In genomic region chr1:156242738-156243137, GRCh38 we compare ENCODE assay signal across 24 cellular contexts. TPM values are rescaled to one million over a fixed set of nuclear protein-coding genes. Genes with fewer than 3 reads are reported as not detected.
A peak's percentile ranks its signal among the peaks of the same experiment; 100 is the strongest.
DNase-seq lines count a peak whose midpoint lies in the region; FAIRE-seq and TF ChIP-seq lines count a peak whose summit lies in the region.
"Had no signal": no experiment of that assay in that cellular context is flagged by ENCODE, and none has a peak within 500 bp of the region (broad histone marks: within the 10 kb centered on the region; RNA-seq: fewer than 3 reads in every experiment).

No MANE protein-coding gene starts in this region.

- DNase-seq in activated T-cell treated with anti-CD3 and anti-CD28 coated beads, Interleukin-2, amount 50 U/mL, for 24 hours, result no peak
- DNase-seq in activated T-cell treated with anti-CD3 and anti-CD28 coated beads, Interleukin-2, amount 50 U/mL, for 48 hours, result no peak
- DNase-seq in RWPE1 (ENCODE audit: low spot score), result no peak
- DNase-seq in H1 (ENCODE audit: low read depth in 1 of 2, low spot score in 2 of 2), result peak in 1 of 2 experiments; percentile 52
- no peak for DNase-seq in GOT3 (lab: John Stamatoyannopoulos, UW)
- no peak for DNase-seq in DMS53 (lab: John Stamatoyannopoulos, UW)
- no peak for DNase-seq in SKM-1 (lab: John Stamatoyannopoulos, UW; ENCODE audit: unreplicated experiment)
- DNase-seq in A673 (ENCODE audit: low spot score), result no peak
- DNase-seq: CD8-positive, alpha-beta memory T cell; EL; GF-D8; Kasumi-1; NCI-H1048; NCI-H1417 treated with DMSO at 0.1 percent for 48 hours; NCI-H187; NCI-H446; OCI-M1; Right ventricle myocardium superior had no signal

- FAIRE-seq in H1 (lab: Jason Lieb, UNC), result no peak
- FAIRE-seq: D721Med, GM19239, H54, RCC 7860 had no signal

- H3K27ac ChIP-seq in RWPE1, result peak overlapping the region; percentile 89
- H3K27ac ChIP-seq in H1 (ENCODE audit: low read depth, low read length), result no peak overlapping the region; the same call in 1 of the 2 replicates
- no peak overlapping the region for H3K27ac ChIP-seq in A673 (ENCODE audit: low read depth, low read length, poor library complexity, severe bottlenecking)
- H3K27ac ChIP-seq: 22Rv1, C4-2B had no signal

- no peak overlapping the region for H4K91ac ChIP-seq in H1 (replicated peaks; ENCODE audit: insufficient read length, low read length)

- H2BK5ac ChIP-seq in H1 (ENCODE audit: low read depth, low read length), result no peak overlapping the region

- no peaks in the 10 kb centered on the region for H3K9me3 Mint-ChIP-seq in activated T-cell treated with anti-CD3 and anti-CD28 coated beads, Interleukin-2, amount 50 U/mL, for 24 hours
- H3K9me3 Mint-ChIP-seq: CD8-positive, alpha-beta memory T cell had no signal

- H3K27me3 Mint-ChIP-seq in activated T-cell treated with anti-CD3 and anti-CD28 coated beads, Interleukin-2, amount 50 U/mL, for 24 hours, result no peaks in the 10 kb centered on the region

- 88% methylated on average over 10 of the region's 10 CpGs; no CpG with 5 or more reads in 1 of the 2 experiments for WGBS in H1 (ENCODE audit: extremely low coverage in 1 of 2, insufficient coverage in 1 of 2, insufficient read length in 1 of 2, insufficient replicate concordance in 2 of 2, low coverage in 1 of 2, low lambda C conversion rate in 2 of 2, missing lambda C conversion rate in 1 of 2), 2 experiments

- H3K36me3 ChIP-seq in H1 (ENCODE audit: control insufficient read depth in 2 of 4, insufficient read depth in 4 of 4, low read length in 3 of 4) (peaks cover 8 to 19% (median 14%) of the 10 kb centered on the region in 4 experiments; a peak in 7 of 8 replicates), A673 (ENCODE audit: insufficient read depth, low read length, poor library complexity, severe bottlenecking) (peaks cover 5% of the 10 kb centered on the region)

- no peak for TF ChIP-seq EP300 in H1 (IDR thresholded peaks at IDR 0.05; ENCODE audit: borderline replicate concordance in 1 of 2, low read depth in 2 of 2, low read length in 2 of 2)

- peaks cover 0 to 13% (median 5%) of the 10 kb centered on the region in 4 experiments; a peak in 6 of 7 replicates for H3K4me1 ChIP-seq in H1 (replicated peaks in 1 of 4; ENCODE audit: control insufficient read depth in 3 of 4, insufficient read depth in 4 of 4, low read length in 3 of 4)
- H3K4me1 ChIP-seq in A673 (ENCODE audit: insufficient read depth, low read length, poor library complexity, severe bottlenecking), result peaks cover 6% of the 10 kb centered on the region

- H3K56ac ChIP-seq in H1 (replicated peaks; ENCODE audit: insufficient read length, low read depth, low read length), result no peak overlapping the region

- no peak for TF ChIP-seq CTCF in RWPE1 (conservative IDR thresholded peaks at IDR 0.05; ENCODE audit: low read depth)
- no peak for TF ChIP-seq CTCF in H1 (IDR thresholded peaks at IDR 0.05; ENCODE audit: control extremely low read depth in 1 of 3, insufficient read depth in 1 of 3, low read depth in 1 of 3, low read length in 3 of 3)
- TF ChIP-seq CTCF in A673 (conservative IDR thresholded peaks at IDR 0.05; ENCODE audit: low read depth, low read length), result no peak

- intact Hi-C loops in A673 (cut with micrococcal nuclease; ENCODE audit: unreplicated experiment), result no loop called here

- H3K4ac ChIP-seq in H1 (replicated peaks; ENCODE audit: insufficient read length, low read depth, low read length), result no peak overlapping the region

- no peaks in the 10 kb centered on the region for H3K23me2 ChIP-seq in H1 (ENCODE audit: low read depth, low read length)

- H3K23ac ChIP-seq in H1 (ENCODE audit: insufficient read length), result no peak overlapping the region

- no peak for TF ChIP-seq RAD21 in H1 (IDR thresholded peaks at IDR 0.05 in 1 of 2, conservative IDR thresholded peaks at IDR 0.05 in 1 of 2; ENCODE audit: low read depth in 2 of 2, low read length in 2 of 2)

- H2BK120ac ChIP-seq in H1 (replicated peaks; ENCODE audit: low read depth, low read length), result no peak overlapping the region

- H3K4me3 ChIP-seq in H1 (ENCODE audit: extremely low read depth in 1 of 4, insufficient read depth in 2 of 4, low read depth in 3 of 4, low read length in 4 of 4) (no peak overlapping the region), A673 (ENCODE audit: low read depth, low read length, poor library complexity, severe bottlenecking) (no peak overlapping the region)

- H3K27me3 ChIP-seq in H1 (replicated peaks in 1 of 4; ENCODE audit: control insufficient read depth in 3 of 4, extremely low read depth in 1 of 4, insufficient read depth in 3 of 4, low read length in 3 of 4) (no peaks in the 10 kb centered on the region), A673 (replicated peaks; ENCODE audit: insufficient read depth, low read depth, low read length, poor library complexity) (no peaks in the 10 kb centered on the region)

- H2BK15ac ChIP-seq in H1 (ENCODE audit: low read length), result no peak overlapping the region

- no TSS peak for BruUV-seq in A673 (replicated peaks; lab: Mats Ljungman, UMichigan)

- H4K20me1 ChIP-seq in H1 (replicated peaks in 1 of 2; ENCODE audit: control insufficient read depth in 1 of 2, insufficient read depth in 2 of 2, low read length in 2 of 2), result peaks cover 2 to 11% of the 10 kb centered on the region in 2 experiments

- H3K79me2 ChIP-seq in H1 (ENCODE audit: control insufficient read depth in 1 of 2, insufficient read depth in 2 of 2, low read length in 2 of 2), result no peaks in the 10 kb centered on the region

- H3K36me3 Mint-ChIP-seq in activated T-cell treated with anti-CD3 and anti-CD28 coated beads, Interleukin-2, amount 50 U/mL, for 24 hours (ENCODE audit: low read depth), result peaks cover 51% of the 10 kb centered on the region

- no peak overlapping the region for H2BK12ac ChIP-seq in H1 (ENCODE audit: low read depth, low read length)

- H2AFZ ChIP-seq in H1 (ENCODE audit: low read length), result no peak overlapping the region

- peaks cover 29% of the 10 kb centered on the region for H3K4me1 Mint-ChIP-seq in activated T-cell treated with anti-CD3 and anti-CD28 coated beads, Interleukin-2, amount 50 U/mL, for 24 hours (ENCODE audit: low read depth)

- H3K4me3 Mint-ChIP-seq in activated T-cell treated with anti-CD3 and anti-CD28 coated beads, Interleukin-2, amount 50 U/mL, for 24 hours, result no peak overlapping the region

- H3K18ac ChIP-seq in H1 (ENCODE audit: extremely low read depth, low read length), result no peak overlapping the region; the same call in 1 of the 2 replicates

- H3K79me1 ChIP-seq in H1 (ENCODE audit: low read depth, low read length), result 0 out of 2 replicates have a peak, but pooled peaks cover 2% of the 10 kb centered on the region

- no peak overlapping the region for H2BK20ac ChIP-seq in H1 (ENCODE audit: low read length)

- no peak overlapping the region for H2AK5ac ChIP-seq in H1 (ENCODE audit: low read depth, low read length)

- H4K5ac ChIP-seq in H1 (ENCODE audit: insufficient read length, low read depth, low read length), result no peak overlapping the region

- peak overlapping the region in 1 of 4 experiments; percentile 11; a peak in 1 of 7 replicates for H3K9ac ChIP-seq in H1 (replicated peaks in 1 of 4; ENCODE audit: extremely low read depth in 1 of 4, low read depth in 3 of 4, low read length in 3 of 4)

- CTCF ChIA-PET in RWPE1 (lab: Yijun Ruan, JAX), result interaction anchor here (0.6 kb wide), 1 partner anchor 18 kb away, joined by 3 read pairs; no protein-coding TSS in a partner anchor
- CTCF ChIA-PET in H1 (lab: Charles Lee; ENCODE audit: partially characterized antibody), result interaction anchor here (0.7 to 47.2 kb wide), 4 partner anchors 17 to 1879 kb away, joined by 3 to 1265 read pairs (median 8); partner anchors contain the start of gene SEMA4A
- CTCF ChIA-PET in A673 (lab: Charles Lee), result no interaction called here

- no peak overlapping the region for H3K4me2 ChIP-seq in H1 (ENCODE audit: insufficient read depth in 1 of 2, low read depth in 2 of 2, low read length in 2 of 2)

- no peak; a peak in 1 of 3 replicates for TF ChIP-seq POLR2A in H1 (IDR thresholded peaks at IDR 0.05; ENCODE audit: control extremely low read depth in 1 of 2, low read depth in 2 of 2, low read length in 2 of 2)

- POLR2A ChIA-PET in RWPE1 (lab: Yijun Ruan, JAX; ENCODE audit: low non-redundant PET) (no interaction called here), H1 (lab: Charles Lee; ENCODE audit: partially characterized antibody) (interaction anchor here (1.0 to 11.8 kb wide), 9 partner anchors 9 to 113 kb away, joined by 3 to 102 read pairs (median 8); partner anchors contain the start of genes SMG5 and TMEM79), A673 (lab: Charles Lee; ENCODE audit: low non-redundant PET) (no interaction called here)

- H3K9me3 ChIP-seq in H1 (ENCODE audit: insufficient read depth in 2 of 2, low read depth in 1 of 2, low read length in 1 of 2) (no peaks in the 10 kb centered on the region), A673 (ENCODE audit: low read depth, low read length, poor library complexity, severe bottlenecking) (no peaks in the 10 kb centered on the region)

- H3K27ac Mint-ChIP-seq in activated T-cell treated with anti-CD3 and anti-CD28 coated beads, Interleukin-2, amount 50 U/mL, for 24 hours, result peak overlapping the region; percentile 63

- H4K8ac ChIP-seq in H1 (ENCODE audit: extremely low read depth, insufficient read depth, low read length), result peak overlapping the region; percentile 7

- no peak overlapping the region for H3K14ac ChIP-seq in H1 (ENCODE audit: insufficient read length)

RNA-seq across cellular contexts. Expression of gene BGLAP, which starts 0.8 kb away (rescaled TPM):
- total RNA-seq in H1 (2021; fragmentation: NEBNext Ultra II Directional; extraction: Animal tissue kit (Norgen Biotek cat#: 25700)), result 0.78 and 1.2 TPM in 2 replicates
- 1.5 and 3.2 TPM in 2 replicates for polyA plus RNA-seq in H1 (2011; rRNA removed)
- polyA plus RNA-seq in H1 (2011; cell fraction: cytosol; rRNA removed), result 1.9 TPM
- polyA plus RNA-seq in H1 (2011; cell fraction: nucleus; rRNA removed), result 7.6 TPM
- 0.84 to 3.5 TPM (median 2.3 TPM) in 4 replicates for polyA plus RNA-seq in H1 (2012, experiment 1 of 2)
- 1.1 TPM for polyA plus RNA-seq in H1 (2012, experiment 2 of 2)
- 0.95 TPM for polyA plus RNA-seq in H1 (2013, experiment 1 of 2)
- polyA plus RNA-seq in H1 (2013, experiment 2 of 2), result 0.44 TPM
- polyA minus RNA-seq in H1 (2011; rRNA and poly(A)+ RNA removed), result 0.60 and 0.88 TPM in 2 replicates
- polyA minus RNA-seq in H1 (2011; cell fraction: cytosol; rRNA and poly(A)+ RNA removed), result not detected
- polyA minus RNA-seq in H1 (2011; cell fraction: nucleus; rRNA and poly(A)+ RNA removed), result 3.2 TPM
- 2.4 and 2.8 TPM in 2 replicates for total RNA-seq in A673 (2021)
- polyA plus RNA-seq: CD8-positive, alpha-beta memory T cell had no signal

RNA-seq across cellular contexts. Expression of gene PAQR6, which starts 5.1 kb away (rescaled TPM):
- total RNA-seq in H1 (2021; fragmentation: NEBNext Ultra II Directional; extraction: Animal tissue kit (Norgen Biotek cat#: 25700)), result 7.1 and 7.2 TPM in 2 replicates
- 11.3 and 20.2 TPM in 2 replicates for polyA plus RNA-seq in H1 (2011; rRNA removed)
- 9.6 TPM for polyA plus RNA-seq in H1 (2011; cell fraction: cytosol; rRNA removed)
- 51.0 TPM for polyA plus RNA-seq in H1 (2011; cell fraction: nucleus; rRNA removed)
- polyA plus RNA-seq in H1 (2012, experiment 1 of 2), result 11.2 to 16.4 TPM (median 12.5 TPM) in 4 replicates
- 3.1 TPM for polyA plus RNA-seq in H1 (2012, experiment 2 of 2)
- polyA plus RNA-seq in H1 (2013, experiment 1 of 2), result 7.7 TPM
- polyA plus RNA-seq in H1 (2013, experiment 2 of 2), result 5.3 TPM
- 1.1 TPM in 2 replicates for polyA minus RNA-seq in H1 (2011; rRNA and poly(A)+ RNA removed)
- polyA minus RNA-seq in H1 (2011; cell fraction: cytosol; rRNA and poly(A)+ RNA removed), result 4.1 TPM
- 4.6 TPM for polyA minus RNA-seq in H1 (2011; cell fraction: nucleus; rRNA and poly(A)+ RNA removed)
- 4.1 and 5.4 TPM in 2 replicates for total RNA-seq in A673 (2021)

RNA-seq across cellular contexts. Expression of gene PMF1, which starts 29.9 kb away (rescaled TPM):
- 113 and 116 TPM in 2 replicates for total RNA-seq in H1 (2021; fragmentation: NEBNext Ultra II Directional; extraction: Animal tissue kit (Norgen Biotek cat#: 25700))
- polyA plus RNA-seq in H1 (2011; rRNA removed), result 296 and 337 TPM in 2 replicates
- 245 TPM for polyA plus RNA-seq in H1 (2011; cell fraction: cytosol; rRNA removed)
- polyA plus RNA-seq in H1 (2011; cell fraction: nucleus; rRNA removed), result 147 TPM
- polyA plus RNA-seq in H1 (2012, experiment 1 of 2), result 99.8 to 147 TPM (median 136 TPM) in 4 replicates
- polyA plus RNA-seq in H1 (2012, experiment 2 of 2), result 165 TPM
- 91.8 TPM for polyA plus RNA-seq in H1 (2013, experiment 1 of 2)
- 90.0 TPM for polyA plus RNA-seq in H1 (2013, experiment 2 of 2)
- polyA minus RNA-seq in H1 (2011; rRNA and poly(A)+ RNA removed), result 59.3 and 61.4 TPM in 2 replicates
- 43.6 TPM for polyA minus RNA-seq in H1 (2011; cell fraction: cytosol; rRNA and poly(A)+ RNA removed)
- 23.0 TPM for polyA minus RNA-seq in H1 (2011; cell fraction: nucleus; rRNA and poly(A)+ RNA removed)
- total RNA-seq in A673 (2021), result 89.6 and 96.6 TPM in 2 replicates

RNA-seq across cellular contexts. Expression of gene SMG5, which starts 39.9 kb away (rescaled TPM):
- 94.7 and 98.0 TPM in 2 replicates for total RNA-seq in H1 (2021; fragmentation: NEBNext Ultra II Directional; extraction: Animal tissue kit (Norgen Biotek cat#: 25700))
- polyA plus RNA-seq in H1 (2011; rRNA removed), result 32.7 and 45.2 TPM in 2 replicates
- 44.5 TPM for polyA plus RNA-seq in H1 (2011; cell fraction: cytosol; rRNA removed)
- 143 TPM for polyA plus RNA-seq in H1 (2011; cell fraction: nucleus; rRNA removed)
- polyA plus RNA-seq in H1 (2012, experiment 1 of 2), result 66.0 to 90.4 TPM (median 81.2 TPM) in 4 replicates
- polyA plus RNA-seq in H1 (2012, experiment 2 of 2), result 67.9 TPM
- polyA plus RNA-seq in H1 (2013, experiment 1 of 2), result 45.2 TPM
- 42.4 TPM for polyA plus RNA-seq in H1 (2013, experiment 2 of 2)
- 61.2 and 65.4 TPM in 2 replicates for polyA minus RNA-seq in H1 (2011; rRNA and poly(A)+ RNA removed)
- polyA minus RNA-seq in H1 (2011; cell fraction: cytosol; rRNA and poly(A)+ RNA removed), result 32.7 TPM
- polyA minus RNA-seq in H1 (2011; cell fraction: nucleus; rRNA and poly(A)+ RNA removed), result 57.6 TPM
- 107 and 129 TPM in 2 replicates for total RNA-seq in A673 (2021)

RNA-seq across cellular contexts. Expression of gene TMEM79, which starts 41.4 kb away (rescaled TPM):
- 1.7 and 2.1 TPM in 2 replicates for total RNA-seq in H1 (2021; fragmentation: NEBNext Ultra II Directional; extraction: Animal tissue kit (Norgen Biotek cat#: 25700))
- 2.3 and 3.9 TPM in 2 replicates for polyA plus RNA-seq in H1 (2011; rRNA removed)
- polyA plus RNA-seq in H1 (2011; cell fraction: cytosol; rRNA removed), result 2.2 TPM
- polyA plus RNA-seq in H1 (2011; cell fraction: nucleus; rRNA removed), result 5.8 TPM
- 1.1 to 2.6 TPM (median 2.2 TPM) in 4 replicates for polyA plus RNA-seq in H1 (2012, experiment 1 of 2)
- polyA plus RNA-seq in H1 (2012, experiment 2 of 2), result 1.8 TPM
- polyA plus RNA-seq in H1 (2013, experiment 1 of 2), result 1.7 TPM
- 1.6 TPM for polyA plus RNA-seq in H1 (2013, experiment 2 of 2)
- polyA minus RNA-seq in H1 (2011; rRNA and poly(A)+ RNA removed), result 1.5 TPM in 2 replicates
- polyA minus RNA-seq in H1 (2011; cell fraction: cytosol; rRNA and poly(A)+ RNA removed), result 1.5 TPM
- polyA minus RNA-seq in H1 (2011; cell fraction: nucleus; rRNA and poly(A)+ RNA removed), result 3.7 TPM
- 7.0 and 9.1 TPM in 2 replicates for total RNA-seq in A673 (2021)
